ENCODE assay signal across 9 cellular contexts in the genomic region with DNA sequence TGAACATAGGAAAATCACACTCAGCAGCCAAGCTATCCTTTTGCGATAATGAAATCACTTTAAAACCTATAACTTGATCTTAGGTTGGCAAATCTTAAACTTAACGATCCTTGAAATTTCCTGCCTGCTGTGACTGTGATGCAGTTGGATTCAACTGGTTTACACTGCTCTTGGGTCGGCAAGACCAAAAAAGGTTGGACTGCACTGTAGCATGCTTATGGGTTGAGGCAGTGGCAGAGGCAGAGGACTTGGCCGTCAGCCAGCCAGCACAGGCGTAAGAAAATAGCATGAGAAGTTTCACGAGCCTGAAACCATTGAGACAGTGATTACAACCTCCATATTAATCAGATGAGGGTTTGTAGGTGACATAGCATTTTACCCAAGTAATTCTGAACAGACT. TPM values are rescaled to one million over a fixed set of nuclear protein-coding genes. Genes with fewer than 3 reads are reported as not detected.
DNase-seq lines count a peak whose midpoint lies in the region; ATAC-seq and TF ChIP-seq lines count a peak whose summit lies in the region.
"Had no signal": no experiment of that assay in that cellular context is flagged by ENCODE, and none has a peak within 500 bp of the region (broad histone marks: within the 10 kb centered on the region; RNA-seq: fewer than 3 reads in every experiment).

No MANE protein-coding gene starts in this region.

- no peak overlapping the region for H2AFZ ChIP-seq in mesenchymal stem cell (ENCODE audit: low read depth, low read length)
- no peak overlapping the region for H2AFZ ChIP-seq in PC-9

- no peak for TF ChIP-seq CTCF in colonic mucosa (IDR thresholded peaks at IDR 0.05)
- TF ChIP-seq CTCF in uterus (IDR thresholded peaks at IDR 0.05) = no peak
- no peak for TF ChIP-seq CTCF in PC-9 (conservative IDR thresholded peaks at IDR 0.05)

- in situ Hi-C loops in KBM-7 (cut with MboI; ENCODE audit: low pct_unique_long_range_greater_than_20kb, low sequenced_read_pairs) = no loop called here

- WGBS in mesenchymal stem cell = 96% methylated on average over 4 of the region's 6 CpGs

- no peaks in the 10 kb centered on the region for H3K9me3 ChIP-seq in colonic mucosa
- H3K9me3 ChIP-seq in mesenchymal stem cell (ENCODE audit: control insufficient read depth, low read length) = no peaks in the 10 kb centered on the region
- H3K9me3 ChIP-seq in uterus = no peaks in the 10 kb centered on the region
- no peaks in the 10 kb centered on the region for H3K9me3 ChIP-seq in PC-9 (ENCODE audit: insufficient read depth, low read depth)

- H3K27me3 Mint-ChIP-seq in activated CD8-positive, alpha-beta memory T cell treated with anti-CD3 and anti-CD28 coated beads, Interleukin-2, amount 10 ng/mL, durations not matched to agents 7 days and 5 days = no peaks in the 10 kb centered on the region
- H3K27me3 Mint-ChIP-seq: B cell had no signal

- no peaks in the 10 kb centered on the region for H3K9me2 ChIP-seq in PC-9 (ENCODE audit: insufficient read depth)

- POLR2A ChIA-PET in PC-9 (lab: Charles Lee; ENCODE audit: unreplicated experiment) = no interaction called here

- H3K23ac ChIP-seq in mesenchymal stem cell (ENCODE audit: low read length in 2 of 2) = no peak overlapping the region

- no peak for DNase-seq in activated CD8-positive, alpha-beta memory T cell treated with anti-CD3 and anti-CD28 coated beads, Interleukin-2, amount 10 ng/mL, durations not matched to agents 7 days and 5 days
- no peak for DNase-seq in activated CD8-positive, alpha-beta memory T cell treated with anti-CD3 and anti-CD28 coated beads, Interleukin-2, amount 50 U/mL, for 48 hours
- peak; percentile 83 for DNase-seq in colonic mucosa
- DNase-seq in mesenchymal stem cell = no peak
- DNase-seq in uterus = peak; percentile 84 to 91
- no peak for DNase-seq in SHP77 treated with DMSO at 0.1 percent for 48 hours (lab: John Stamatoyannopoulos, UW)
- DNase-seq in PC-9 = no peak
- DNase-seq in KBM-7 = no peak

- no peak for ATAC-seq in activated CD8-positive, alpha-beta memory T cell treated with anti-CD3 and anti-CD28 coated beads, Interleukin-2, amount 10 ng/mL, durations not matched to agents 7 days and 5 days

- H3K4me3 Mint-ChIP-seq in activated CD8-positive, alpha-beta memory T cell treated with anti-CD3 and anti-CD28 coated beads, Interleukin-2, amount 10 ng/mL, durations not matched to agents 7 days and 5 days = no peak overlapping the region
- H3K4me3 Mint-ChIP-seq: B cell had no signal

- peak overlapping the region; percentile 31 for H3K27ac Mint-ChIP-seq in activated CD8-positive, alpha-beta memory T cell treated with anti-CD3 and anti-CD28 coated beads, Interleukin-2, amount 10 ng/mL, durations not matched to agents 7 days and 5 days
- H3K27ac Mint-ChIP-seq: B cell had no signal

- no peak overlapping the region for H2AK5ac ChIP-seq in mesenchymal stem cell (ENCODE audit: low read length, severe bottlenecking)

- peak overlapping the region in 1 of 2 donors; percentile 59 for H3K9ac ChIP-seq in colonic mucosa (ENCODE audit: low read depth in 2 of 2, low read length in 2 of 2)
- H3K9ac ChIP-seq in mesenchymal stem cell (ENCODE audit: low read length) = peak overlapping the region; percentile 84

- H3K4me2 ChIP-seq in mesenchymal stem cell (ENCODE audit: low read length, poor library complexity, severe bottlenecking) (no peak overlapping the region), PC-9 (no peak overlapping the region)

- no peak overlapping the region for H3K4ac ChIP-seq in mesenchymal stem cell (ENCODE audit: low read depth in 1 of 2, low read length in 2 of 2)

- H2BK5ac ChIP-seq in mesenchymal stem cell (ENCODE audit: low read depth, low read length, poor library complexity, severe bottlenecking) = no peak overlapping the region

- intact Hi-C loops in colonic mucosa (cut with DNase I) = no loop called here
- intact Hi-C loops in uterus (cut with DNase I; ENCODE audit: low total_unique reads) = no loop called here
- intact Hi-C loops in PC-9 (cut with micrococcal nuclease; ENCODE audit: unreplicated experiment) = no loop called here

- no peak for TF ChIP-seq POLR2A in uterus (IDR thresholded peaks at IDR 0.05)

- no TSS peak for BruUV-seq in PC-9 (replicated peaks; lab: Mats Ljungman, UMichigan)

- no peaks in the 10 kb centered on the region for H3K27me3 ChIP-seq in colonic mucosa
- no peaks in the 10 kb centered on the region for H3K27me3 ChIP-seq in mesenchymal stem cell (ENCODE audit: control insufficient read depth in 1 of 2, insufficient read depth in 1 of 2, low read length in 2 of 2)
- H3K27me3 ChIP-seq in uterus = no peaks in the 10 kb centered on the region
- H3K27me3 ChIP-seq in PC-9 (ENCODE audit: insufficient read depth, low read depth) = no peaks in the 10 kb centered on the region

- peaks cover 8% of the 10 kb centered on the region for H3K36me3 ChIP-seq in colonic mucosa
- H3K36me3 ChIP-seq in mesenchymal stem cell (ENCODE audit: control insufficient read depth in 1 of 2, insufficient read depth in 2 of 2, low read depth in 1 of 2, low read length in 2 of 2) = peaks cover 43 to 78% of the 10 kb centered on the region in 2 experiments
- no peaks in the 10 kb centered on the region for H3K36me3 ChIP-seq in uterus
- H3K36me3 ChIP-seq in PC-9 (ENCODE audit: low read depth) = peaks cover 28% of the 10 kb centered on the region

- H3K79me2 ChIP-seq in PC-9 (ENCODE audit: low read depth) = no peaks in the 10 kb centered on the region

- H3K36me3 Mint-ChIP-seq in activated CD8-positive, alpha-beta memory T cell treated with anti-CD3 and anti-CD28 coated beads, Interleukin-2, amount 10 ng/mL, durations not matched to agents 7 days and 5 days = peaks cover 58% of the 10 kb centered on the region

- CTCF ChIA-PET in activated CD8-positive, alpha-beta memory T cell treated with anti-CD3 and anti-CD28 coated beads, Interleukin-2, amount 10 ng/mL, durations not matched to agents 7 days and 5 days (lab: Charles Lee) = interaction anchor here (1.5 kb wide), 2 partner anchors 76 to 79 kb away, joined by 3 read pairs; no protein-coding TSS in a partner anchor
- CTCF ChIA-PET in PC-9 (lab: Charles Lee) = interaction anchor here (0.6 kb wide), 1 partner anchor 284 kb away, joined by 10 read pairs; no protein-coding TSS in a partner anchor

- H3K27ac ChIP-seq in colonic mucosa (peak overlapping the region; percentile 53), mesenchymal stem cell (ENCODE audit: low read length, poor library complexity, severe bottlenecking) (peak overlapping the region; percentile 83), uterus (peak overlapping the region; percentile 70 to 83), PC-9 (no peak overlapping the region)

- H4K20me1 ChIP-seq in PC-9 (ENCODE audit: insufficient read depth) = no peaks in the 10 kb centered on the region

- no peak overlapping the region for H3K18ac ChIP-seq in mesenchymal stem cell (ENCODE audit: low read depth in 1 of 2, low read length in 2 of 2)

- H3K14ac ChIP-seq in mesenchymal stem cell (ENCODE audit: low read length in 2 of 2) = no peak overlapping the region

- H2BK12ac ChIP-seq in mesenchymal stem cell (ENCODE audit: low read length in 2 of 2) = no peak overlapping the region

- H3F3A ChIP-seq in PC-9 (ENCODE audit: insufficient read depth, low read depth) = peaks cover 21% of the 10 kb centered on the region

- H3K4me1 ChIP-seq in colonic mucosa (peaks cover 5% of the 10 kb centered on the region), mesenchymal stem cell (ENCODE audit: control insufficient read depth, insufficient read depth, low read depth, low read length) (peaks cover 13% of the 10 kb centered on the region), uterus (peaks cover 0 to 8% of the 10 kb centered on the region in 2 donors), PC-9 (replicated peaks; ENCODE audit: insufficient read depth) (no peaks in the 10 kb centered on the region)

- H3K79me1 ChIP-seq in mesenchymal stem cell (replicated peaks; ENCODE audit: low read length, poor library complexity, severe bottlenecking) = peaks cover 20% of the 10 kb centered on the region

- H3K9me3 Mint-ChIP-seq in activated CD8-positive, alpha-beta memory T cell treated with anti-CD3 and anti-CD28 coated beads, Interleukin-2, amount 10 ng/mL, durations not matched to agents 7 days and 5 days (ENCODE audit: low read depth) = no peaks in the 10 kb centered on the region

- H2BK15ac ChIP-seq in mesenchymal stem cell (ENCODE audit: low read depth, poor library complexity, severe bottlenecking) = no peak overlapping the region

- no peak overlapping the region for H2BK120ac ChIP-seq in mesenchymal stem cell (ENCODE audit: low read depth, low read length)

- H3K4me3 ChIP-seq in colonic mucosa = no peak overlapping the region
- H3K4me3 ChIP-seq in mesenchymal stem cell (ENCODE audit: insufficient read depth in 1 of 2, low read depth in 1 of 2, low read length in 2 of 2) = no peak overlapping the region
- H3K4me3 ChIP-seq in uterus = no peak overlapping the region
- H3K4me3 ChIP-seq in PC-9 = no peak overlapping the region

- H4K91ac ChIP-seq in mesenchymal stem cell (ENCODE audit: low read length) = no peak overlapping the region

- H4K8ac ChIP-seq in mesenchymal stem cell (ENCODE audit: low read length) = no peak overlapping the region

- H3K4me1 Mint-ChIP-seq in activated CD8-positive, alpha-beta memory T cell treated with anti-CD3 and anti-CD28 coated beads, Interleukin-2, amount 10 ng/mL, durations not matched to agents 7 days and 5 days = no peaks in the 10 kb centered on the region
- H3K4me1 Mint-ChIP-seq: B cell had no signal

RNA-seq across cellular contexts. Expression of a gene that starts 21.4 kb away (rescaled TPM):
- 100 to 1,000 TPM; 109 to 177 TPM for total RNA-seq in activated CD8-positive, alpha-beta memory T cell treated with anti-CD3 and anti-CD28 coated beads, Interleukin-2, amount 10 ng/mL, durations not matched to agents 7 days and 5 days
- total RNA-seq in colonic mucosa (100 to 1,000 TPM in 1 of 2 donors, 10 to 100 TPM in 1; 94.2 to 150 TPM), uterus (100 to 1,000 TPM; 140 to 421 (median 354) TPM), PC-9 (2021) (66.2 and 101 TPM in 2 replicates)
- polyA plus RNA-seq in mesenchymal stem cell (2013, experiment 1 of 2) = 72.2 TPM
- polyA plus RNA-seq in mesenchymal stem cell (2013, experiment 2 of 2) = 74.8 TPM

Comparison
In these comparisons a context has a peak if more than half of its experiments do, and no peak if none do; other contexts are left out.
1. DNase-seq: peak in colonic mucosa (single experiment) and uterus (2 of 2); none in activated CD8-positive, alpha-beta memory T cell treated with anti-CD3 and anti-CD28 coated beads, Interleukin-2, amount 10 ng/mL, durations not matched to agents 7 days and 5 days (single experiment), activated CD8-positive, alpha-beta memory T cell treated with anti-CD3 and anti-CD28 coated beads, Interleukin-2, amount 50 U/mL, for 48 hours (single experiment), mesenchymal stem cell (single experiment), SHP77 treated with DMSO at 0.1 percent for 48 hours (single experiment), PC-9 (0 of 2) and KBM-7 (single experiment).